In genomic region chr14:71012888-71013287, GRCh38 we compare ENCODE assay signal across 34 cellular contexts.
"Had no signal": no experiment of that assay in that cellular context is flagged by ENCODE, and none has a peak within 500 bp of the region (broad histone marks: within the 10 kb centered on the region; RNA-seq: fewer than 3 reads in every experiment).

No MANE protein-coding gene starts in this region.

- ATAC-seq: activated CD4-positive, CD25-positive, alpha-beta regulatory T cell treated with anti-CD3 and anti-CD28 coated beads, Interleukin-2, amount 50 U/mL, for 24 hours; activated CD8-positive, alpha-beta memory T cell treated with anti-CD3 and anti-CD28 coated beads, Interleukin-2, amount 10 ng/mL, durations not matched to agents 7 days and 5 days; activated CD8-positive, alpha-beta T cell treated with anti-CD3 and anti-CD28 coated beads, Interleukin-2, amount 10 ng/mL, durations not matched to agents 7 days and 5 days; activated naive CD4-positive, alpha-beta T cell treated with anti-CD3 and anti-CD28 coated beads, Interleukin-2, amount 50 U/mL, for 72 hours; activated T-cell treated with anti-CD3 and anti-CD28 coated beads, Interleukin-2, amount 50 U/mL, for 72 hours; effector memory CD8-positive, alpha-beta T cell; foreskin keratinocyte; gastrocnemius medialis; T-cell had no signal

- H3K27ac ChIP-seq: brain microvascular endothelial cell, esophagus muscularis mucosa, foreskin keratinocyte, gastrocnemius medialis, WERI-Rb-1 had no signal

- DNase-seq: activated B cell treated with CpG ODN at 0.5 μM for 24 hours; activated CD4-positive, alpha-beta T cell treated with anti-CD3 and anti-CD28 coated beads for 48 hours; activated CD4-positive, alpha-beta T cell treated with anti-CD3 and anti-CD28 coated beads, Interleukin-2, amount 50 U/mL, for 1 hour; activated CD4-positive, alpha-beta T cell treated with anti-CD3 and anti-CD28 coated beads, Interleukin-2, amount 50 U/mL, for 48 hours; activated CD8-positive, alpha-beta memory T cell treated with anti-CD3 and anti-CD28 coated beads, Interleukin-2, amount 10 ng/mL, durations not matched to agents 7 days and 5 days; activated CD8-positive, alpha-beta memory T cell treated with anti-CD3 and anti-CD28 coated beads, Interleukin-2, amount 50 U/mL, for 48 hours; activated CD8-positive, alpha-beta T cell treated with anti-CD3 and anti-CD28 coated beads, Interleukin-2, amount 10 ng/mL, durations not matched to agents 7 days and 5 days; activated gamma-delta T cell; activated naive CD4-positive, alpha-beta T cell; activated naive CD4-positive, alpha-beta T cell treated with anti-CD3 and anti-CD28 coated beads, Interleukin-2, amount 10 ng/mL, durations not matched to agents 7 days and 5 days; activated naive CD8-positive, alpha-beta T cell treated with anti-CD3 and anti-CD28 coated beads, Interleukin-2, amount 10 ng/mL, durations not matched to agents 7 days and 5 days; activated T-cell treated with anti-CD3 and anti-CD28 coated beads for 4 hours; activated T-cell treated with anti-CD3 and anti-CD28 coated beads, Interleukin-2, amount 50 U/mL, for 24 hours; activated T-cell treated with anti-CD3 and anti-CD28 coated beads, Interleukin-2, amount 50 U/mL, for 72 hours; brain microvascular endothelial cell; caudate nucleus; cortex of kidney; dermis blood vessel endothelial cell; effector CD4-positive, alpha-beta T cell; effector memory CD8-positive, alpha-beta T cell; erythroblast; foreskin keratinocyte; gastrocnemius medialis; glutamatergic neuron; SW 1271; T-cell; T1000; WERI-Rb-1 had no signal

- H3K27me3 ChIP-seq: brain microvascular endothelial cell, esophagus muscularis mucosa, foreskin keratinocyte, gastrocnemius medialis had no signal

- H3K9me3 ChIP-seq: esophagus muscularis mucosa, gastrocnemius medialis had no signal

- H3K36me3 ChIP-seq: brain microvascular endothelial cell had no signal

- FAIRE-seq: astrocyte, bronchial epithelial cell, colon had no signal

- H3K4me1 ChIP-seq: esophagus muscularis mucosa, foreskin keratinocyte, gastrocnemius medialis had no signal

- H3K4me3 ChIP-seq: esophagus muscularis mucosa, gastrocnemius medialis had no signal
